In the genomic region with DNA sequence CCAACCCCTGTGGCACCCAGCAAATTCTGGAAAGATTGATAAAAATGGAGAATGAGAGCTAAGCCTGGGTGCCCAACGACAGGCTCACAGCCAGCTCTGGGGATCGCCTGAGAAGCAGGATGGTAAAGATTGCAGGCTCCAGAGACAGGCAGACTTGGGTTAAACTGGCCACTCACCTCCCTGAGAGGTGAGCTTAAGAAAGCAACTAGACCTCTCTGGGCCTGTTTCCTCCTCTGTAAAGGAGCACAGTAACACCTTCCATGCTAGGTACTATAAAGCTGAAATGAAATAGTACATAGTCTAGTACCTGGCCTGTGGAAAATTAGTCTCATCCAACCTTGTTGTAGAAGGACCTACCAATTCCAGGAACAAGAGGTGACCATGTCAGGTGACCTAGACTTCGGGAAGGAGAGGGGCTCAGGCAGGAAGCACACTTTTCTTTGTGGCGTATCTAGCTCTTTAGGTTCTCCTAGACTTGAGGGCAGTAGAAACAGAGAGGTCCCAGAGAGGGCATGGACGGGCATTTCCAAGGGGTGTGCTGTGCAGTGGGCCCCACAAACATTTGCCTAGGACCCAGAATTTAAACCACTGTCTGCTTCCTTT, we compare ENCODE assay signal across 22 cellular contexts.
"Had no signal": no experiment of that assay in that cellular context is flagged by ENCODE, and none has a peak within 500 bp of the region (broad histone marks: within the 10 kb centered on the region; RNA-seq: fewer than 3 reads in every experiment).

No MANE protein-coding gene starts in this region.

- H3K4me3 ChIP-seq: breast epithelium had no signal

- H3K27ac ChIP-seq: breast epithelium had no signal

- H3K9me3 ChIP-seq: breast epithelium had no signal

- H3K4me3 Mint-ChIP-seq: activated B cell treated with CpG ODN at 0.5 μM for 24 hours; activated CD4-positive, alpha-beta T cell treated with anti-CD3 and anti-CD28 coated beads, Interleukin-2, amount 10 ng/mL, durations not matched to agents 24 days and 14 days; activated CD8-positive, alpha-beta memory T cell treated with anti-CD3 and anti-CD28 coated beads, Interleukin-2, amount 10 ng/mL, durations not matched to agents 7 days and 5 days; activated naive CD4-positive, alpha-beta T cell treated with anti-CD3 and anti-CD28 coated beads, Interleukin-2, amount 10 ng/mL, durations not matched to agents 7 days and 5 days; activated T-cell treated with anti-CD3 and anti-CD28 coated beads, Interleukin-2, amount 50 U/mL, for 24 hours; activated T-helper 17 cell treated with anti-CD3 and anti-CD28 coated beads, Interleukin-2, amount 50 U/mL, for 72 hours; T-helper 17 cell had no signal

- FAIRE-seq: RCC 7860 had no signal

- H3K9me3 Mint-ChIP-seq: activated B cell treated with CpG ODN at 0.5 μM for 24 hours; activated naive CD4-positive, alpha-beta T cell treated with anti-CD3 and anti-CD28 coated beads, Interleukin-2, amount 10 ng/mL, durations not matched to agents 7 days and 5 days; activated T-cell treated with anti-CD3 and anti-CD28 coated beads, Interleukin-2, amount 50 U/mL, for 24 hours; activated T-helper 17 cell treated with anti-CD3 and anti-CD28 coated beads, Interleukin-2, amount 50 U/mL, for 72 hours had no signal

- DNase-seq: activated B cell treated with CpG ODN at 0.5 μM for 24 hours; activated CD4-positive, alpha-beta T cell treated with anti-CD3 and anti-CD28 coated beads for 1 hour; activated CD4-positive, alpha-beta T cell treated with anti-CD3 and anti-CD28 coated beads, Interleukin-2, amount 10 ng/mL, durations not matched to agents 24 days and 14 days; activated CD4-positive, alpha-beta T cell treated with anti-CD3 and anti-CD28 coated beads, Interleukin-2, amount 50 U/mL, for 48 hours; activated CD8-positive, alpha-beta memory T cell treated with anti-CD3 and anti-CD28 coated beads, Interleukin-2, amount 10 ng/mL, durations not matched to agents 7 days and 5 days; activated gamma-delta T cell treated with Interleukin-2 at 50 U/mL for 16 hours; activated naive CD4-positive, alpha-beta T cell treated with anti-CD3 and anti-CD28 coated beads, Interleukin-2, amount 10 ng/mL, durations not matched to agents 7 days and 5 days; activated T-cell treated with anti-CD3 and anti-CD28 coated beads, Interleukin-2, amount 50 U/mL, for 24 hours; aorta; caudate nucleus; Kasumi-1; KBM-7; NCI-H1417 treated with DMSO at 0.1 percent for 48 hours; NCI-H1694; NCI-H345; PC-3; SHP77 treated with DMSO at 0.1 percent for 48 hours; T-helper 17 cell; T-helper 9 cell had no signal

- H3K27ac Mint-ChIP-seq: activated B cell treated with CpG ODN at 0.5 μM for 24 hours; activated CD4-positive, alpha-beta T cell treated with anti-CD3 and anti-CD28 coated beads, Interleukin-2, amount 10 ng/mL, durations not matched to agents 24 days and 14 days; activated CD8-positive, alpha-beta memory T cell treated with anti-CD3 and anti-CD28 coated beads, Interleukin-2, amount 10 ng/mL, durations not matched to agents 7 days and 5 days; activated naive CD4-positive, alpha-beta T cell treated with anti-CD3 and anti-CD28 coated beads, Interleukin-2, amount 10 ng/mL, durations not matched to agents 7 days and 5 days; activated T-cell treated with anti-CD3 and anti-CD28 coated beads, Interleukin-2, amount 50 U/mL, for 24 hours; activated T-helper 17 cell treated with anti-CD3 and anti-CD28 coated beads, Interleukin-2, amount 50 U/mL, for 72 hours; T-helper 17 cell had no signal

- H3K36me3 ChIP-seq: breast epithelium had no signal

- ATAC-seq: activated CD8-positive, alpha-beta memory T cell treated with anti-CD3 and anti-CD28 coated beads, Interleukin-2, amount 10 ng/mL, durations not matched to agents 7 days and 5 days; activated T-helper 17 cell treated with anti-CD3 and anti-CD28 coated beads, Interleukin-2, amount 50 U/mL, for 72 hours; PC-3; T-helper 17 cell had no signal

- H3K27me3 Mint-ChIP-seq: activated CD4-positive, alpha-beta T cell treated with anti-CD3 and anti-CD28 coated beads, Interleukin-2, amount 10 ng/mL, durations not matched to agents 24 days and 14 days; activated naive CD4-positive, alpha-beta T cell treated with anti-CD3 and anti-CD28 coated beads, Interleukin-2, amount 10 ng/mL, durations not matched to agents 7 days and 5 days had no signal

- H3K4me1 Mint-ChIP-seq: activated naive CD4-positive, alpha-beta T cell treated with anti-CD3 and anti-CD28 coated beads, Interleukin-2, amount 10 ng/mL, durations not matched to agents 7 days and 5 days; activated T-helper 17 cell treated with anti-CD3 and anti-CD28 coated beads, Interleukin-2, amount 50 U/mL, for 72 hours; T-helper 17 cell had no signal

- H3K27me3 ChIP-seq: breast epithelium had no signal

- H3K4me1 ChIP-seq: breast epithelium had no signal

- H3K36me3 Mint-ChIP-seq: activated CD8-positive, alpha-beta memory T cell treated with anti-CD3 and anti-CD28 coated beads, Interleukin-2, amount 10 ng/mL, durations not matched to agents 7 days and 5 days; activated naive CD4-positive, alpha-beta T cell treated with anti-CD3 and anti-CD28 coated beads, Interleukin-2, amount 10 ng/mL, durations not matched to agents 7 days and 5 days had no signal
